Comparison of ENCODE assay signal across 12 cellular contexts in the genomic region with DNA sequence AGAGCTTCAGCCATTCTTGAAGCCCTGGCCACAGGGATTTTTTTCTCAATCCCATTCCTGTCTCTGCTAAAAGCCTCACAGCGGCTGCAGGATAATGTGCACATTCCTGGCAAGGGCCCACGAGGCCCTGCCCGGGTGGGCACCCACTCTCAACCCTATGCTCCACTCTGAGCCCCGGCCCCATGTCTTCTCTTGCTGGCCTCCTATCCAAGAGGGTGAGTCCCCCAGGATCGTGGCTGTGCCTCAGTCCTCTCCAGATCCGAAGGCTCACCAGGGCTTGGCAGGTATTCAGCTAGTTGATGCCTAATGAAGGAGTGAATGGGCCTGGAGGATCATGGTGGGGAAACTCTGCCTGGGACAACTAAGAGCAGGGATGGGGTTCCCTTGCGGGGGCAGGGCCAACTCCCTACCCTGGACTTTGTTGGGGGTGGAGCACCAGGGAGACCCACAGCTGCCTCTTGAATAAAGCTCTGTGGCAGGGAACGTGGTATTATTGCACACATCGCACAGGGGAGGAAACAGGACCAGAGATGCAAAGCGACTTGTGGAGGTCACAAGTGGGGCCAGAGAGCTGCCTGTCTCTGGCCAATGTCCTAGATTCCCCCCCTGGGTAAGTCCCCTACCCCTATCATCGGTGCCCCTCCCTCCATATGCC. TPM values are rescaled to one million over a fixed set of nuclear protein-coding genes. Genes with fewer than 3 reads are reported as not detected.
A peak's percentile ranks its signal among the peaks of the same experiment; 100 is the strongest.
DNase-seq lines count a peak whose midpoint lies in the region; ATAC-seq and TF ChIP-seq lines count a peak whose summit lies in the region.
"Had no signal": no experiment of that assay in that cellular context is flagged by ENCODE, and none has a peak within 500 bp of the region (broad histone marks: within the 10 kb centered on the region; RNA-seq: fewer than 3 reads in every experiment).

No MANE protein-coding gene starts in this region.

- DNase-seq in mucosa of descending colon, result peak in 2 of 3 donors; percentile 26 to 44
- DNase-seq in activated naive CD8-positive, alpha-beta T cell treated with anti-CD3 and anti-CD28 coated beads, Interleukin-2, amount 50 U/mL, for 24 hours, result no peak
- DNase-seq in NCI-H774 (lab: John Stamatoyannopoulos, UW), result no peak
- no peak for DNase-seq in cortex of kidney (lab: John Stamatoyannopoulos, UW)
- no peak for DNase-seq in HPDE6-E6E7 (ENCODE audit: extremely low spot score)

- TF ChIP-seq CTCF in HEK293 (tag by site-specific recombination; IDR thresholded peaks at IDR 0.05) (no peak), VCaP (conservative IDR thresholded peaks at IDR 0.05) (no peak), mucosa of descending colon (IDR thresholded peaks at IDR 0.05) (no peak)

- H3K9me3 Mint-ChIP-seq in activated naive CD8-positive, alpha-beta T cell treated with anti-CD3 and anti-CD28 coated beads, Interleukin-2, amount 50 U/mL, for 24 hours, result no peaks in the 10 kb centered on the region
- H3K9me3 Mint-ChIP-seq: CD8-positive, alpha-beta memory T cell had no signal

- no peak for ATAC-seq in mucosa of descending colon
- ATAC-seq in activated naive CD8-positive, alpha-beta T cell treated with anti-CD3 and anti-CD28 coated beads, Interleukin-2, amount 50 U/mL, for 24 hours, result no peak

- H3K27ac ChIP-seq in BLaER1 treated with 17β-estradiol and CSF1 and Interleukin-3, amounts not matched to agents 10 nM and 100 nM, result peak overlapping the region in 6 of 11 experiments; percentile 83 to 90 (median 86); a peak in 9 of 22 replicates
- H3K27ac ChIP-seq in HEK293 (ENCODE audit: extremely low read depth, low read depth, low read length) (no peak overlapping the region), VCaP (peak overlapping the region; percentile 57; the same call in 1 of the 2 replicates)
- H3K27ac ChIP-seq: sigmoid colon had no signal

- H3K27me3 ChIP-seq in BLaER1 treated with 17β-estradiol and CSF1 and Interleukin-3, amounts not matched to agents 10 nM and 100 nM, result no peaks in the 10 kb centered on the region; a peak in 1 of 22 replicates
- H3K27me3 ChIP-seq: breast epithelium, colonic mucosa had no signal

- no peaks in the 10 kb centered on the region for H3K9me3 ChIP-seq in BLaER1 treated with 17β-estradiol and CSF1 and Interleukin-3, amounts not matched to agents 10 nM and 100 nM (replicated peaks in 1 of 11)
- H3K9me3 ChIP-seq in HEK293 (ENCODE audit: control insufficient read depth, insufficient read depth, low read depth, low read length) (no peaks in the 10 kb centered on the region), mucosa of descending colon (no peaks in the 10 kb centered on the region)
- H3K9me3 ChIP-seq: breast epithelium, colonic mucosa, sigmoid colon had no signal

- CTCF ChIA-PET in HEK293 (lab: Yijun Ruan, JAX), result interaction anchor here (0.6 to 8.6 kb wide), 15 partner anchors 13 to 424 kb away, joined by 3 to 201 read pairs (median 4); no protein-coding TSS in a partner anchor

- intact Hi-C loops in mucosa of descending colon (cut with DNase I, micrococcal nuclease), result no loop called here

- no peak overlapping the region for H3K4me3 ChIP-seq in BLaER1 treated with 17β-estradiol and CSF1 and Interleukin-3, amounts not matched to agents 10 nM and 100 nM
- H3K4me3 ChIP-seq in HEK293 (ENCODE audit: low read depth, low read length) (no peak overlapping the region), mucosa of descending colon (no peak overlapping the region)
- H3K4me3 ChIP-seq: sigmoid colon had no signal

- H3K36me3 Mint-ChIP-seq in activated naive CD8-positive, alpha-beta T cell treated with anti-CD3 and anti-CD28 coated beads, Interleukin-2, amount 50 U/mL, for 24 hours (ENCODE audit: low read depth), result no peaks in the 10 kb centered on the region
- H3K36me3 Mint-ChIP-seq: CD8-positive, alpha-beta memory T cell had no signal

- H4K20me1 ChIP-seq in BLaER1 treated with 17β-estradiol and CSF1 and Interleukin-3, amounts not matched to agents 10 nM and 100 nM, result peaks cover 3 to 69% (median 38%) of the 10 kb centered on the region in 11 experiments; a peak in 16 of 22 replicates

- H3K27me3 Mint-ChIP-seq in activated naive CD8-positive, alpha-beta T cell treated with anti-CD3 and anti-CD28 coated beads, Interleukin-2, amount 50 U/mL, for 24 hours, result peaks cover 6% of the 10 kb centered on the region
- H3K27me3 Mint-ChIP-seq: CD8-positive, alpha-beta memory T cell had no signal

- H3K4me3 Mint-ChIP-seq in activated naive CD8-positive, alpha-beta T cell treated with anti-CD3 and anti-CD28 coated beads, Interleukin-2, amount 50 U/mL, for 24 hours, result no peak overlapping the region

- peak overlapping the region; percentile 97 to 100 (median 99) for H3K4me2 ChIP-seq in BLaER1 treated with 17β-estradiol and CSF1 and Interleukin-3, amounts not matched to agents 10 nM and 100 nM

- peaks cover 0 to 20% (median 6%) of the 10 kb centered on the region in 11 experiments; a peak in 9 of 22 replicates for H3K36me3 ChIP-seq in BLaER1 treated with 17β-estradiol and CSF1 and Interleukin-3, amounts not matched to agents 10 nM and 100 nM
- H3K36me3 ChIP-seq in HEK293 (ENCODE audit: control insufficient read depth in 2 of 2, insufficient read depth in 1 of 2, low read length in 2 of 2), result no peaks in the 10 kb centered on the region
- H3K36me3 ChIP-seq in mucosa of descending colon (ENCODE audit: low read depth), result no peaks in the 10 kb centered on the region
- H3K36me3 ChIP-seq: breast epithelium, colonic mucosa, sigmoid colon had no signal

- H3K27ac Mint-ChIP-seq in activated naive CD8-positive, alpha-beta T cell treated with anti-CD3 and anti-CD28 coated beads, Interleukin-2, amount 50 U/mL, for 24 hours, result no peak overlapping the region

- peak overlapping the region in 8 of 11 experiments; percentile 73 to 85 (median 77); a peak in 9 of 22 replicates for H3K9ac ChIP-seq in BLaER1 treated with 17β-estradiol and CSF1 and Interleukin-3, amounts not matched to agents 10 nM and 100 nM

- POLR2A ChIA-PET in HEK293 (lab: Yijun Ruan, JAX), result no interaction called here

- peaks cover 22% of the 10 kb centered on the region for H3K4me1 Mint-ChIP-seq in activated naive CD8-positive, alpha-beta T cell treated with anti-CD3 and anti-CD28 coated beads, Interleukin-2, amount 50 U/mL, for 24 hours

- H3K4me1 ChIP-seq in BLaER1 treated with 17β-estradiol and CSF1 and Interleukin-3, amounts not matched to agents 10 nM and 100 nM, result peaks cover 65 to 74% (median 68%) of the 10 kb centered on the region in 10 experiments
- H3K4me1 ChIP-seq in HEK293 (ENCODE audit: control insufficient read depth, insufficient read depth, low read length), result peaks cover 15% of the 10 kb centered on the region
- H3K4me1 ChIP-seq in mucosa of descending colon (ENCODE audit: low read depth), result peaks cover 35% of the 10 kb centered on the region

TF ChIP-seq in HEK293, 187 proteins besides CTCF, POLR2A, EP300 and RAD21:
- TF ChIP-seq ZFP69B (tag by site-specific recombination; IDR thresholded peaks at IDR 0.05), result 0 out of 2 replicates have a peak, but pooled peaks have one; percentile 0
- TF ChIP-seq ZNF174 (tag by site-specific recombination; IDR thresholded peaks at IDR 0.05), result no peak

RNA-seq across cellular contexts. Expression of a gene that starts 5.4 kb away (rescaled TPM):
- 100 to 1,000 TPM in 2 of 3 donors, 10 to 100 TPM in 1; 88.7 to 199 (median 165) TPM for total RNA-seq in mucosa of descending colon

Comparison
In these comparisons a context has a peak if more than half of its experiments do, and no peak if none do; other contexts are left out.
1. DNase-seq: peak in mucosa of descending colon (2 of 3); none in activated naive CD8-positive, alpha-beta T cell treated with anti-CD3 and anti-CD28 coated beads, Interleukin-2, amount 50 U/mL, for 24 hours (single experiment), NCI-H774 (single experiment), cortex of kidney (single experiment) and HPDE6-E6E7 (single experiment).